Comparison of ENCODE assay signal across 29 cellular contexts in the genomic region with DNA sequence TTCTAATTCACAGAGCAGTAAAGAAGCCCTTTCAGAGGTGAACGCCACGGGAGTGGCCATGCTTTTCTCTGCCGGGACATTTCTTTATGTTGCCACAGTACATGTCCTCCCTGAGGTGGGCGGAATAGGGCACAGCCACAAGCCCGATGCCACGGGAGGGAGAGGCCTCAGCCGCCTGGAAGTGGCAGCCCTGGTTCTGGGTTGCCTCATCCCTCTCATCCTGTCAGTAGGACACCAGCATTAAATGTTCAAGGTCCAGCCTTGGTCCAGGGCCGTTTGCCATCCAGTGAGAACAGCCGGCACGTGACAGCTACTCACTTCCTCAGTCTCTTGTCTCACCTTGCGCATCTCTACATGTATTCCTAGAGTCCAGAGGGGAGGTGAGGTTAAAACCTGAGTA. TPM values are rescaled to one million over a fixed set of nuclear protein-coding genes. Genes with fewer than 3 reads are reported as not detected.
"Had no signal": no experiment of that assay in that cellular context is flagged by ENCODE, and none has a peak within 500 bp of the region (broad histone marks: within the 10 kb centered on the region; RNA-seq: fewer than 3 reads in every experiment).

No MANE protein-coding gene starts in this region.

- H3K4me3 ChIP-seq: colonic mucosa, gastroesophageal sphincter, heart left ventricle, hepatocyte, left lung, ovary, psoas muscle, skin epidermis, spleen, suprapubic skin, transverse colon, upper lobe of right lung, uterus had no signal

- H3K27ac Mint-ChIP-seq: dendritic cell treated with granulocyte-macrophage colony-stimulating factor and Interleukin-4, amounts not matched to agents 40 ng/mL and 50 ng/mL, for 4 days; endodermal cell; nephron progenitor cell; stimulated activated naive CD8-positive, alpha-beta T cell treated with anti-CD3 and anti-CD28 coated beads, Interleukin-15, amount 100 ng/mL, for 72 hours had no signal

- H3K36me3 ChIP-seq: ovary, uterus had no signal

- H3K9me3 Mint-ChIP-seq: dendritic cell treated with granulocyte-macrophage colony-stimulating factor and Interleukin-4, amounts not matched to agents 40 ng/mL and 50 ng/mL, for 4 days; endodermal cell; naive thymus-derived CD8-positive, alpha-beta T cell; nephron progenitor cell; stimulated activated naive CD8-positive, alpha-beta T cell treated with anti-CD3 and anti-CD28 coated beads, Interleukin-15, amount 100 ng/mL, for 72 hours had no signal

- H3K9me3 ChIP-seq: colonic mucosa, gastroesophageal sphincter, heart left ventricle, left lung, ovary, psoas muscle, spleen, suprapubic skin, transverse colon, upper lobe of right lung, uterus had no signal

- H3K27me3 ChIP-seq: colonic mucosa, foreskin keratinocyte, gastroesophageal sphincter, heart left ventricle, hepatocyte, left lung, ovary, spleen, suprapubic skin, transverse colon, upper lobe of right lung, uterus had no signal

- ATAC-seq: esophagus mucosa; foreskin keratinocyte; gastroesophageal sphincter; heart left ventricle; naive thymus-derived CD8-positive, alpha-beta T cell; psoas muscle; right cardiac atrium; stimulated activated naive CD8-positive, alpha-beta T cell treated with anti-CD3 and anti-CD28 coated beads, Interleukin-15, amount 100 ng/mL, for 72 hours had no signal

- H2AFZ ChIP-seq: hepatocyte had no signal

- FAIRE-seq: kidney had no signal

- H3K4me1 ChIP-seq: colonic mucosa, psoas muscle, spleen, suprapubic skin, transverse colon, upper lobe of right lung, uterus had no signal

- H3K27me3 Mint-ChIP-seq: dendritic cell treated with granulocyte-macrophage colony-stimulating factor and Interleukin-4, amounts not matched to agents 40 ng/mL and 50 ng/mL, for 4 days; naive thymus-derived CD8-positive, alpha-beta T cell; stimulated activated naive CD8-positive, alpha-beta T cell treated with anti-CD3 and anti-CD28 coated beads, Interleukin-15, amount 100 ng/mL, for 72 hours had no signal

- H3K27ac ChIP-seq: colonic mucosa, epithelial cell of prostate, foreskin keratinocyte, gastroesophageal sphincter, heart left ventricle, hepatocyte, left lung, ovary, psoas muscle, skin epidermis, spleen, suprapubic skin, transverse colon, upper lobe of right lung, uterus had no signal

- H3K4me3 Mint-ChIP-seq: dendritic cell treated with granulocyte-macrophage colony-stimulating factor and Interleukin-4, amounts not matched to agents 40 ng/mL and 50 ng/mL, for 4 days; endodermal cell; naive thymus-derived CD8-positive, alpha-beta T cell; nephron progenitor cell; stimulated activated naive CD8-positive, alpha-beta T cell treated with anti-CD3 and anti-CD28 coated beads, Interleukin-15, amount 100 ng/mL, for 72 hours had no signal

- H3K79me2 ChIP-seq: hepatocyte had no signal

- H3K4me1 Mint-ChIP-seq: endodermal cell; naive thymus-derived CD8-positive, alpha-beta T cell; nephron progenitor cell; stimulated activated naive CD8-positive, alpha-beta T cell treated with anti-CD3 and anti-CD28 coated beads, Interleukin-15, amount 100 ng/mL, for 72 hours had no signal

- H3K4me2 ChIP-seq: hepatocyte had no signal

- DNase-seq: colonic mucosa; effector CD8-positive, alpha-beta T cell; endodermal cell; foreskin keratinocyte; heart left ventricle; kidney; left lung; naive thymus-derived CD8-positive, alpha-beta T cell; nephron progenitor cell; occipital lobe; ovary; posterior cingulate gyrus; psoas muscle; right cardiac atrium; spleen; stimulated activated CD4-positive, alpha-beta T cell treated with anti-CD3 and anti-CD28 coated beads, Interleukin-4, amount 100 ng/mL, for 4 hours; stimulated activated naive CD4-positive, alpha-beta T cell; stimulated activated naive CD8-positive, alpha-beta T cell treated with anti-CD3 and anti-CD28 coated beads, Interleukin-15, amount 100 ng/mL, for 72 hours; transverse colon; upper lobe of right lung; uterus had no signal

RNA-seq across cellular contexts. Expression of a gene that starts 26.2 kb away (rescaled TPM):
- total RNA-seq: esophagus mucosa, foreskin keratinocyte, hepatocyte, lung microvascular endothelial cell had no signal
- polyA plus RNA-seq: foreskin keratinocyte; hepatocyte; naive thymus-derived CD8-positive, alpha-beta T cell had no signal
